In genomic region chr5:65766781-65767180, GRCh38 we compare ENCODE assay signal across 18 cellular contexts.
"Had no signal": no experiment of that assay in that cellular context is flagged by ENCODE, and none has a peak within 500 bp of the region (broad histone marks: within the 10 kb centered on the region; RNA-seq: fewer than 3 reads in every experiment).

No MANE protein-coding gene starts in this region.

- DNase-seq: MG63, NCI-H1092, NCI-H1105 treated with DMSO at 0.1 percent for 48 hours, NCI-H1417 treated with DMSO at 0.1 percent for 48 hours, NCI-H146, NCI-H1694 treated with DMSO at 0.1 percent for 48 hours, NCI-H1930, NCI-H2081, NCI-H2107, NCI-H2227 treated with DMSO at 0.1 percent for 48 hours, NCI-H524, NCI-H526 treated with DMSO at 0.1 percent for 48 hours, NCI-H774, Right ventricle myocardium superior, RPMI8226, SIG-M5 had no signal

- H3K27me3 ChIP-seq: MG63, SJSA1 had no signal

- H3K4me3 ChIP-seq: MG63, SJSA1, SK-N-MC had no signal

- H3K9me3 ChIP-seq: MG63, SJSA1 had no signal

- H3K27ac ChIP-seq: SJSA1, SK-N-MC had no signal
